Comparison of ENCODE assay signal across 20 cellular contexts in the genomic region with DNA sequence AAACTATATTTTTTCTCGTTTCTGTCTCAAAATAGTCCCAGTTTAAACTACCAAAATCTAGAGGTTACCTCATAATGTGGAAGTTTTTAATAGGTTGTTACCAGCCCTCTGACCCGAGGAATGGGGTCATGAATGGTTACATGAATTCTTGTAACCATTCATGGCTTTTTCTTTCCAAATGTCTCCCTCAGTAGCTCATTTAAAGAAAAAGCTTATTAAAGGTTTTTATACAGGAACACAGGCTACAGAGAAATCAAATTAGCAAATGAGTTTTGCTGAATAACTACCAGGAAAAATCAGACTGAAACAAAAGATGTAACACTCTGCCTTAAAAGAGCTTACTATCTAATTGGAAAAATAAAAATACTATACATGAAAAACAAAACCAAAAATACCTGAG.
DNase-seq lines count a peak whose midpoint lies in the region; ATAC-seq and TF ChIP-seq lines count a peak whose summit lies in the region.
"Had no signal": no experiment of that assay in that cellular context is flagged by ENCODE, and none has a peak within 500 bp of the region (broad histone marks: within the 10 kb centered on the region; RNA-seq: fewer than 3 reads in every experiment).

No MANE protein-coding gene starts in this region.

- peak overlapping the region; percentile 94 for H3K27ac Mint-ChIP-seq in CD8-positive, alpha-beta T cell
- 0 out of 2 replicates have a peak overlapping the region, but pooled peaks have one; percentile 68 for H3K27ac Mint-ChIP-seq in HFFc6
- peak overlapping the region; percentile 84 for H3K27ac Mint-ChIP-seq in activated naive CD8-positive, alpha-beta T cell
- peak overlapping the region; percentile 75 to 92 for H3K27ac Mint-ChIP-seq in natural killer cell treated with Interleukin-12 subunit alpha and Interleukin-12 subunit beta and Interleukin-15 and Interleukin-18, amount 100 ng/mL, for 72 hours
- no peak overlapping the region for H3K27ac Mint-ChIP-seq in endothelial cell (ENCODE audit: unreplicated experiment)
- H3K27ac Mint-ChIP-seq: type B pancreatic cell had no signal

- peaks cover 3% of the 10 kb centered on the region; the same call in 1 of the 2 replicates for H3K79me2 ChIP-seq in Karpas-422 (ENCODE audit: low read length)

- no peak for DNase-seq in CD8-positive, alpha-beta T cell
- DNase-seq in HFFc6 (no peak), endothelial cell (ENCODE audit: low spot score) (no peak), NCI-H1092 (lab: John Stamatoyannopoulos, UW) (no peak), Karpas-422 (no peak)
- DNase-seq in natural killer cell treated with Interleukin-12 subunit alpha and Interleukin-12 subunit beta and Interleukin-15 and Interleukin-18, amount 100 ng/mL, for 72 hours (ENCODE audit: low spot score), result no peak
- DNase-seq: brain microvascular endothelial cell, colonic mucosa, heart right ventricle, NCI-H1417 treated with DMSO at 0.1 percent for 48 hours, NCI-H2171 treated with DMSO at 0.1 percent for 48 hours, NCI-H526 treated with DMSO at 0.1 percent for 48 hours, right lobe of liver, SIG-M5 had no signal

- H2AFZ ChIP-seq in Karpas-422 (ENCODE audit: low read length), result no peak overlapping the region
- H2AFZ ChIP-seq: parathyroid adenoma had no signal

- no peak overlapping the region for H3K4me2 ChIP-seq in Karpas-422 (ENCODE audit: low read depth, low read length, poor library complexity, severe bottlenecking)

- H3K9me2 ChIP-seq in Karpas-422 (replicated peaks; ENCODE audit: insufficient read depth, low read length), result no peaks in the 10 kb centered on the region

- no peak for ATAC-seq in CD8-positive, alpha-beta T cell
- ATAC-seq in natural killer cell treated with Interleukin-12 subunit alpha and Interleukin-12 subunit beta and Interleukin-15 and Interleukin-18, amount 100 ng/mL, for 72 hours, result no peak

- H3K36me3 Mint-ChIP-seq in CD8-positive, alpha-beta T cell, result peaks cover 18% of the 10 kb centered on the region
- H3K36me3 Mint-ChIP-seq in HFFc6 (ENCODE audit: low read depth), result peaks cover 12% of the 10 kb centered on the region
- H3K36me3 Mint-ChIP-seq in activated naive CD8-positive, alpha-beta T cell, result peaks cover 8% of the 10 kb centered on the region
- peaks cover 10% of the 10 kb centered on the region for H3K36me3 Mint-ChIP-seq in natural killer cell treated with Interleukin-12 subunit alpha and Interleukin-12 subunit beta and Interleukin-15 and Interleukin-18, amount 100 ng/mL, for 72 hours
- peaks cover 10% of the 10 kb centered on the region for H3K36me3 Mint-ChIP-seq in endothelial cell (ENCODE audit: low read depth, unreplicated experiment)

- CTCF ChIA-PET in CD8-positive, alpha-beta T cell (lab: Charles Lee), result interaction anchor here (0.7 to 3.5 kb wide), 6 partner anchors 22 to 444 kb away, joined by 3 to 15 read pairs (median 4); no protein-coding TSS in a partner anchor

- H3K4me3 Mint-ChIP-seq in CD8-positive, alpha-beta T cell, result peak overlapping the region; percentile 8
- H3K4me3 Mint-ChIP-seq in HFFc6 (no peak overlapping the region), endothelial cell (ENCODE audit: unreplicated experiment) (no peak overlapping the region)
- peak overlapping the region; percentile 80 for H3K4me3 Mint-ChIP-seq in activated naive CD8-positive, alpha-beta T cell
- H3K4me3 Mint-ChIP-seq in natural killer cell treated with Interleukin-12 subunit alpha and Interleukin-12 subunit beta and Interleukin-15 and Interleukin-18, amount 100 ng/mL, for 72 hours, result peak overlapping the region; percentile 67
- H3K4me3 Mint-ChIP-seq: type B pancreatic cell had no signal

- no peak for TF ChIP-seq CTCF in CD8-positive, alpha-beta T cell (IDR thresholded peaks at IDR 0.05)
- TF ChIP-seq CTCF in HFFc6 (IDR thresholded peaks at IDR 0.05), result no peak
- TF ChIP-seq CTCF in endothelial cell (IDR thresholded peaks at IDR 0.05; ENCODE audit: unreplicated experiment), result no peak

- H3K4me1 Mint-ChIP-seq in CD8-positive, alpha-beta T cell (ENCODE audit: low read depth), result peaks cover 40% of the 10 kb centered on the region
- H3K4me1 Mint-ChIP-seq in HFFc6 (ENCODE audit: low read depth) (peaks cover 67% of the 10 kb centered on the region), endothelial cell (ENCODE audit: unreplicated experiment) (peaks cover 27% of the 10 kb centered on the region)
- H3K4me1 Mint-ChIP-seq in activated naive CD8-positive, alpha-beta T cell (ENCODE audit: low read depth), result peaks cover 38% of the 10 kb centered on the region
- peaks cover 17 to 24% of the 10 kb centered on the region in 2 donors for H3K4me1 Mint-ChIP-seq in natural killer cell treated with Interleukin-12 subunit alpha and Interleukin-12 subunit beta and Interleukin-15 and Interleukin-18, amount 100 ng/mL, for 72 hours (ENCODE audit: low read depth in 2 of 2)

- H3K9me3 ChIP-seq in CD8-positive, alpha-beta T cell (ENCODE audit: low read length), result no peaks in the 10 kb centered on the region
- H3K9me3 ChIP-seq in Karpas-422 (ENCODE audit: low read length), result no peaks in the 10 kb centered on the region
- H3K9me3 ChIP-seq: colonic mucosa, heart right ventricle, right lobe of liver, stomach had no signal

- H3K9me3 Mint-ChIP-seq in CD8-positive, alpha-beta T cell, result no peaks in the 10 kb centered on the region
- no peaks in the 10 kb centered on the region for H3K9me3 Mint-ChIP-seq in HFFc6
- H3K9me3 Mint-ChIP-seq in activated naive CD8-positive, alpha-beta T cell (ENCODE audit: low read depth), result no peaks in the 10 kb centered on the region
- H3K9me3 Mint-ChIP-seq in natural killer cell treated with Interleukin-12 subunit alpha and Interleukin-12 subunit beta and Interleukin-15 and Interleukin-18, amount 100 ng/mL, for 72 hours, result no peaks in the 10 kb centered on the region
- no peaks in the 10 kb centered on the region for H3K9me3 Mint-ChIP-seq in endothelial cell (ENCODE audit: unreplicated experiment)
- H3K9me3 Mint-ChIP-seq: activated naive CD4-positive, alpha-beta T cell treated with anti-CD3 and anti-CD28 coated beads, Interleukin-2, amount 10 ng/mL, durations not matched to agents 7 days and 5 days; type B pancreatic cell had no signal

- intact Hi-C loops in CD8-positive, alpha-beta T cell (cut with DNase I, micrococcal nuclease), result no loop called here

- no peaks in the 10 kb centered on the region for H3K36me3 ChIP-seq in CD8-positive, alpha-beta T cell (ENCODE audit: insufficient read depth, low read length)
- no peaks in the 10 kb centered on the region for H3K36me3 ChIP-seq in Karpas-422 (ENCODE audit: insufficient read depth, low read length)
- H3K36me3 ChIP-seq: colonic mucosa, right lobe of liver had no signal

- H3K27me3 ChIP-seq in CD8-positive, alpha-beta T cell (ENCODE audit: insufficient read depth, low read length), result no peaks in the 10 kb centered on the region
- H3K27me3 ChIP-seq in Karpas-422 (ENCODE audit: low read length), result no peaks in the 10 kb centered on the region
- H3K27me3 ChIP-seq: brain microvascular endothelial cell, colonic mucosa, heart right ventricle, right lobe of liver, stomach had no signal

- no peaks in the 10 kb centered on the region for H4K20me1 ChIP-seq in Karpas-422 (ENCODE audit: insufficient read depth, low read depth, low read length)

- no peak overlapping the region for H3K27ac ChIP-seq in CD8-positive, alpha-beta T cell (ENCODE audit: low read depth, low read length)
- no peak overlapping the region for H3K27ac ChIP-seq in Karpas-422 (ENCODE audit: low read length)
- H3K27ac ChIP-seq: brain microvascular endothelial cell, colonic mucosa, parathyroid adenoma, right lobe of liver, stomach, VCaP had no signal

- no peaks in the 10 kb centered on the region for H3K27me3 Mint-ChIP-seq in CD8-positive, alpha-beta T cell (ENCODE audit: low read depth)
- H3K27me3 Mint-ChIP-seq in HFFc6 (ENCODE audit: insufficient read depth), result no peaks in the 10 kb centered on the region
- H3K27me3 Mint-ChIP-seq in activated naive CD8-positive, alpha-beta T cell, result no peaks in the 10 kb centered on the region
- H3K27me3 Mint-ChIP-seq in natural killer cell treated with Interleukin-12 subunit alpha and Interleukin-12 subunit beta and Interleukin-15 and Interleukin-18, amount 100 ng/mL, for 72 hours, result no peaks in the 10 kb centered on the region
- peaks cover 8% of the 10 kb centered on the region for H3K27me3 Mint-ChIP-seq in endothelial cell (ENCODE audit: unreplicated experiment)
- H3K27me3 Mint-ChIP-seq: activated naive CD4-positive, alpha-beta T cell treated with anti-CD3 and anti-CD28 coated beads, Interleukin-2, amount 10 ng/mL, durations not matched to agents 7 days and 5 days; type B pancreatic cell had no signal

- H3K4me1 ChIP-seq in CD8-positive, alpha-beta T cell (ENCODE audit: insufficient read depth, low read length), result peaks cover 16% of the 10 kb centered on the region
- peaks cover 18% of the 10 kb centered on the region for H3K4me1 ChIP-seq in Karpas-422 (ENCODE audit: low read length)
- H3K4me1 ChIP-seq: colonic mucosa, parathyroid adenoma, right lobe of liver had no signal

- H3K9ac ChIP-seq in Karpas-422 (ENCODE audit: low read length), result no peak overlapping the region
- H3K9ac ChIP-seq: parathyroid adenoma had no signal

- POLR2A ChIA-PET in CD8-positive, alpha-beta T cell (lab: Charles Lee), result interaction anchor here (1.5 kb wide), 2 partner anchors 94 to 102 kb away, joined by 3 to 4 read pairs; partner anchors contain the start of gene POLG2

- no peak overlapping the region for H3K4me3 ChIP-seq in CD8-positive, alpha-beta T cell (ENCODE audit: low read depth, low read length)
- no peak overlapping the region for H3K4me3 ChIP-seq in Karpas-422 (ENCODE audit: low read length)
- H3K4me3 ChIP-seq: colonic mucosa, heart right ventricle, right lobe of liver, stomach had no signal

Comparison
In these comparisons a context has a peak if more than half of its experiments do, and no peak if none do; other contexts are left out.
1. H3K4me3 Mint-ChIP-seq: peak in CD8-positive, alpha-beta T cell (single experiment), activated naive CD8-positive, alpha-beta T cell (single experiment) and natural killer cell treated with Interleukin-12 subunit alpha and Interleukin-12 subunit beta and Interleukin-15 and Interleukin-18, amount 100 ng/mL, for 72 hours (single experiment); none in HFFc6 (single experiment) and endothelial cell (single experiment).